In the genomic region with DNA sequence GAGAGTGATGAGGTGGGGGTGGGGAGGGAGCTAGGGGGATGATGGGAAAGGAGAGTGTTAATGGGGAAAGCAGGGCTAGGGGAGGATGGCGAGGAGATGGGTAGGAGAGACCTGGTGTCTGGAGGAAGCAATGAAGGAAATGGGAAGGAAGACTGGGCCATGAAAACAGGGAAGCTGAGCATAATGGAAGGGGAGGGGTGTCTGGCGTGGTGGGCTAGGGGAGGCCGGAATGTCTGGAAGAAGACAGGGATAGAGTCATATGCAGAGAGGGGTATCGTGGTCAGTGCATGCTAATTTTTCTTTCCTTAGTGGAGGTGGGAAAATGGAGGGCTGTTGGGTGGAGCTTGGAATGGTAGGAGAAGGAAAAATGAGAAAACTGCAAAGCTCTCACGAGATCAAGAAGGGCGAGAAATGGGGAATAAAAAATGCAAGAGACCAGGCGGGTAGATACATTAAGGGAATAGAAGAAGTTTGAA, we compare ENCODE assay signal across 8 cellular contexts. TPM values are rescaled to one million over a fixed set of nuclear protein-coding genes. Genes with fewer than 3 reads are reported as not detected.
DNase-seq lines count a peak whose midpoint lies in the region; ATAC-seq, FAIRE-seq and TF ChIP-seq lines count a peak whose summit lies in the region.

No MANE protein-coding gene starts in this region.

- TF ChIP-seq EP300 in tibial nerve (IDR thresholded peaks at IDR 0.05) = no peak

- no peaks in the 10 kb centered on the region for H3K9me3 ChIP-seq in astrocyte (ENCODE audit: insufficient read depth, low read depth, low read length)
- no peaks in the 10 kb centered on the region for H3K9me3 ChIP-seq in left lung
- no peaks in the 10 kb centered on the region for H3K9me3 ChIP-seq in tibial nerve

- no peaks in the 10 kb centered on the region for H3K9me3 Mint-ChIP-seq in astrocyte (ENCODE audit: unreplicated experiment)

- peaks cover 23% of the 10 kb centered on the region for H3K36me3 ChIP-seq in astrocyte (ENCODE audit: insufficient read depth, low read length)
- H3K36me3 ChIP-seq in left lung = peaks cover 0 to 54% of the 10 kb centered on the region in 2 donors
- peaks cover 0 to 58% (median 7%) of the 10 kb centered on the region in 3 donors for H3K36me3 ChIP-seq in tibial nerve

- WGBS in tibial nerve, 2 donors = 0 to 1% methylated on average over 7 of the region's 7 CpGs

- peaks cover 15% of the 10 kb centered on the region for H3K4me1 Mint-ChIP-seq in astrocyte (ENCODE audit: low read depth, unreplicated experiment)

- peak overlapping the region; percentile 96 for H3K9ac ChIP-seq in astrocyte (ENCODE audit: low read length)

- intact Hi-C loops in left lung (cut with DNase I) = no loop called here

- no peak for ATAC-seq in left lung

- peaks cover 33% of the 10 kb centered on the region for H4K20me1 ChIP-seq in astrocyte (ENCODE audit: insufficient read depth, low read length)

- H3K36me3 Mint-ChIP-seq in astrocyte (ENCODE audit: low read depth, unreplicated experiment) = peaks cover 17% of the 10 kb centered on the region

- no peaks in the 10 kb centered on the region for H3K27me3 Mint-ChIP-seq in astrocyte (ENCODE audit: low read depth, unreplicated experiment)

- TF ChIP-seq POLR2A in tibial nerve (IDR thresholded peaks at IDR 0.05) = no peak

- peak overlapping the region; percentile 98 for H3K4me2 ChIP-seq in astrocyte (ENCODE audit: low read length)

- H3K79me2 ChIP-seq in astrocyte (ENCODE audit: insufficient read depth, low read length) = peaks cover 75% of the 10 kb centered on the region

- H3K27me3 ChIP-seq in astrocyte (ENCODE audit: insufficient read depth, low read length) = no peaks in the 10 kb centered on the region
- H3K27me3 ChIP-seq in left lung = no peaks in the 10 kb centered on the region
- H3K27me3 ChIP-seq in tibial nerve = no peaks in the 10 kb centered on the region

- DNase-seq in AG10803 (ENCODE audit: low read depth) = peak; percentile 49
- peak; percentile 16 for DNase-seq in HT1080 (ENCODE audit: low read depth)
- DNase-seq in astrocyte (ENCODE audit: low read depth) = peak; percentile 23
- DNase-seq in left lung = no peak
- no peak for DNase-seq in tibial nerve (ENCODE audit: low spot score in 2 of 2)
- DNase-seq in NCI-H1092 treated with DMSO at 0.1 percent for 48 hours (lab: John Stamatoyannopoulos, UW) = no peak
- DNase-seq in NCI-H187 treated with DMSO at 0.1 percent for 48 hours (lab: John Stamatoyannopoulos, UW) = no peak
- DNase-seq in NCI-H446 (lab: John Stamatoyannopoulos, UW) = no peak

- H3K27ac Mint-ChIP-seq in astrocyte (ENCODE audit: unreplicated experiment) = peak overlapping the region; percentile 85

- H3K27ac ChIP-seq in astrocyte (ENCODE audit: low read depth, low read length) (peak overlapping the region; percentile 73), left lung (peak overlapping the region; percentile 31 to 81), tibial nerve (peak overlapping the region; percentile 16 to 89 (median 84))

- TF ChIP-seq CTCF in AG10803 (conservative IDR thresholded peaks at IDR 0.05; ENCODE audit: low read length) (no peak), astrocyte (IDR thresholded peaks at IDR 0.05; ENCODE audit: insufficient read depth, low read depth, low read length) (no peak), left lung (IDR thresholded peaks at IDR 0.05) (no peak), tibial nerve (IDR thresholded peaks at IDR 0.05) (no peak)

- H2AFZ ChIP-seq in astrocyte (ENCODE audit: low read depth, low read length) = peak overlapping the region; percentile 12

- no peak for FAIRE-seq in astrocyte (lab: Jason Lieb, UNC)

- peak overlapping the region; percentile 92 for H3K4me3 Mint-ChIP-seq in astrocyte (ENCODE audit: unreplicated experiment)

- H3K4me3 ChIP-seq in AG10803 (ENCODE audit: low read length) (peak overlapping the region; percentile 81), astrocyte (ENCODE audit: insufficient read depth, low read depth, low read length) (peak overlapping the region; percentile 93), left lung (peak overlapping the region; percentile 67 to 78), tibial nerve (peak overlapping the region; percentile 76 to 86 (median 80))

- H3K4me1 ChIP-seq in astrocyte (ENCODE audit: insufficient read depth, low read length) = peaks cover 26% of the 10 kb centered on the region
- H3K4me1 ChIP-seq in left lung = peaks cover 14 to 52% of the 10 kb centered on the region in 2 donors
- H3K4me1 ChIP-seq in tibial nerve = peaks cover 5 to 58% (median 19%) of the 10 kb centered on the region in 4 donors

RNA-seq across cellular contexts. Expression of a gene that starts 0.4 kb away (rescaled TPM):
- total RNA-seq in HT1080 (2014; rRNA removed; shearing (Covaris generic)) = 119 and 133 TPM in 2 replicates
- 90.4 and 91.2 TPM in 2 replicates for polyA plus RNA-seq in HT1080 (2015; cell fraction: cytosol; rRNA removed)
- 55.7 and 57.5 TPM in 2 replicates for polyA plus RNA-seq in HT1080 (2015; cell fraction: nucleus; rRNA removed)
- total RNA-seq in astrocyte = 67.4 and 69.6 TPM in 2 replicates
- 10 to 100 TPM; 50.5 to 65.4 TPM for total RNA-seq in left lung
- total RNA-seq in tibial nerve = 10 to 100 TPM; 74.1 to 98.3 (median 86.5) TPM

RNA-seq across cellular contexts. Expression of a gene that starts 0.7 kb away (rescaled TPM):
- total RNA-seq in HT1080 (2014; rRNA removed; shearing (Covaris generic)) = 98.7 and 127 TPM in 2 replicates
- 94.8 and 112 TPM in 2 replicates for polyA plus RNA-seq in HT1080 (2015; cell fraction: cytosol; rRNA removed)
- 32.2 and 32.9 TPM in 2 replicates for polyA plus RNA-seq in HT1080 (2015; cell fraction: nucleus; rRNA removed)
- total RNA-seq in astrocyte (54.2 and 55.9 TPM in 2 replicates), left lung (10 to 100 TPM; 42.7 to 52.1 TPM), tibial nerve (10 to 100 TPM; 41.8 to 91.6 (median 67.4) TPM)

RNA-seq across cellular contexts. Expression of a gene that starts 7.0 kb away (rescaled TPM):
- 134 and 137 TPM in 2 replicates for total RNA-seq in HT1080 (2014; rRNA removed; shearing (Covaris generic))
- 67.5 and 75.9 TPM in 2 replicates for polyA plus RNA-seq in HT1080 (2015; cell fraction: cytosol; rRNA removed)
- polyA plus RNA-seq in HT1080 (2015; cell fraction: nucleus; rRNA removed) = 40.6 and 44.1 TPM in 2 replicates
- total RNA-seq in astrocyte (68.6 and 77.9 TPM in 2 replicates), left lung (10 to 100 TPM; 43.3 to 53.5 TPM), tibial nerve (10 to 100 TPM; 39.1 to 96.3 (median 52.8) TPM)

RNA-seq across cellular contexts. Expression of a gene that starts 30.1 kb away (rescaled TPM):
- 37.2 and 43.5 TPM in 2 replicates for total RNA-seq in HT1080 (2014; rRNA removed; shearing (Covaris generic))
- polyA plus RNA-seq in HT1080 (2015; cell fraction: cytosol; rRNA removed) = 36.1 and 36.3 TPM in 2 replicates
- polyA plus RNA-seq in HT1080 (2015; cell fraction: nucleus; rRNA removed) = 35.4 and 40.9 TPM in 2 replicates
- total RNA-seq in astrocyte (48.0 and 53.0 TPM in 2 replicates), left lung (10 to 100 TPM; 30.0 to 35.0 TPM), tibial nerve (10 to 100 TPM; 25.8 to 54.6 (median 48.3) TPM)

RNA-seq across cellular contexts. Expression of a gene that starts 35.5 kb away (rescaled TPM):
- 21.2 and 25.4 TPM in 2 replicates for total RNA-seq in HT1080 (2014; rRNA removed; shearing (Covaris generic))
- polyA plus RNA-seq in HT1080 (2015; cell fraction: cytosol; rRNA removed) = 11.2 and 14.0 TPM in 2 replicates
- polyA plus RNA-seq in HT1080 (2015; cell fraction: nucleus; rRNA removed) = 29.8 and 33.0 TPM in 2 replicates
- total RNA-seq in astrocyte (22.7 and 27.1 TPM in 2 replicates), left lung (10 to 100 TPM; 23.2 to 25.2 TPM), tibial nerve (10 to 100 TPM; 20.3 to 32.8 (median 27.3) TPM)

Comparison
In these comparisons a context has a peak if more than half of its experiments do, and no peak if none do; other contexts are left out.
1. DNase-seq: peak in AG10803 (single experiment), HT1080 (single experiment) and astrocyte (single experiment); none in left lung (0 of 2), tibial nerve (0 of 2), NCI-H1092 treated with DMSO at 0.1 percent for 48 hours (single experiment), NCI-H187 treated with DMSO at 0.1 percent for 48 hours (single experiment) and NCI-H446 (0 of 2).
2. Peak in every context shown above with its lines, with median percentiles within 50 percentile points of each other: H3K4me3 ChIP-seq and H3K27ac ChIP-seq.